ENCODE assay signal across 9 cellular contexts in genomic region chrX:136130931-136131843, GRCh38. TPM values are rescaled to one million over a fixed set of nuclear protein-coding genes. Genes with fewer than 3 reads are reported as not detected.
DNase-seq lines count a peak whose midpoint lies in the region; ATAC-seq lines count a peak whose summit lies in the region.
"Had no signal": no experiment of that assay in that cellular context is flagged by ENCODE, and none has a peak within 500 bp of the region (broad histone marks: within the 10 kb centered on the region; RNA-seq: fewer than 3 reads in every experiment).

No MANE protein-coding gene starts in this region.

- H3K27ac ChIP-seq in BLaER1 = no peak overlapping the region

- peaks cover 24% of the 10 kb centered on the region for H3K9me3 ChIP-seq in BLaER1

- H3K9me3 Mint-ChIP-seq in activated T-helper 17 cell treated with anti-CD3 and anti-CD28 coated beads, Interleukin-2, amount 50 U/mL, for 72 hours = no peaks in the 10 kb centered on the region
- no peaks in the 10 kb centered on the region for H3K9me3 Mint-ChIP-seq in T-cell

- DNase-seq in KBM-7 (peak; percentile 64), iris pigment epithelial cell (ENCODE audit: low read depth) (peak; percentile 90), NCI-H774 (lab: John Stamatoyannopoulos, UW) (no peak), ACHN (no peak), T-cell (no peak), mucosa of gallbladder (ENCODE audit: low spot score) (no peak)
- DNase-seq: NCI-H2171 treated with DMSO at 0.1 percent for 48 hours had no signal

- H3K4me1 ChIP-seq in BLaER1 = peaks cover 15% of the 10 kb centered on the region

- in situ Hi-C loops in KBM-7 (cut with MboI; ENCODE audit: low pct_unique_long_range_greater_than_20kb, low sequenced_read_pairs) (no loop called here), ACHN (cut with HindIII; ENCODE audit: low pct_ligation_motif_present, low pct_unique_long_range_greater_than_20kb, low sequenced_read_pairs) (no loop called here)

- H3K36me3 Mint-ChIP-seq in activated T-helper 17 cell treated with anti-CD3 and anti-CD28 coated beads, Interleukin-2, amount 50 U/mL, for 72 hours (ENCODE audit: low read depth) = no peaks in the 10 kb centered on the region
- no peaks in the 10 kb centered on the region for H3K36me3 Mint-ChIP-seq in T-cell

- H3K27ac Mint-ChIP-seq in activated T-helper 17 cell treated with anti-CD3 and anti-CD28 coated beads, Interleukin-2, amount 50 U/mL, for 72 hours = peak overlapping the region; percentile 81
- no peak overlapping the region for H3K27ac Mint-ChIP-seq in T-cell

- no peak overlapping the region for H3K4me3 ChIP-seq in BLaER1

- no peaks in the 10 kb centered on the region for H3K27me3 Mint-ChIP-seq in activated T-helper 17 cell treated with anti-CD3 and anti-CD28 coated beads, Interleukin-2, amount 50 U/mL, for 72 hours
- peaks cover 0 to 21% of the 10 kb centered on the region in 2 donors for H3K27me3 Mint-ChIP-seq in T-cell

- peaks cover 40% of the 10 kb centered on the region for H3K27me3 ChIP-seq in BLaER1

- H3K4me3 Mint-ChIP-seq in activated T-helper 17 cell treated with anti-CD3 and anti-CD28 coated beads, Interleukin-2, amount 50 U/mL, for 72 hours = peak overlapping the region; percentile 10
- no peak overlapping the region for H3K4me3 Mint-ChIP-seq in T-cell

- POLR2A ChIA-PET in T-cell (lab: Charles Lee) = interaction anchor here in 1 of 2 donors (0.6 kb wide), 1 partner anchor 165 kb away, joined by 3 read pairs; no protein-coding TSS in a partner anchor

- H3K36me3 ChIP-seq in BLaER1 = no peaks in the 10 kb centered on the region

- 0 out of 2 replicates have a peak overlapping the region, but pooled peaks have one; percentile 4 for H3K4me2 ChIP-seq in BLaER1

- peak; percentile 87 for ATAC-seq in activated T-helper 17 cell treated with anti-CD3 and anti-CD28 coated beads, Interleukin-2, amount 50 U/mL, for 72 hours (replicated peaks)
- no peak for ATAC-seq in T-cell (replicated peaks in 1 of 4)

- CTCF ChIA-PET in T-cell (lab: Charles Lee) = no interaction called here

- H3K4me1 Mint-ChIP-seq in activated T-helper 17 cell treated with anti-CD3 and anti-CD28 coated beads, Interleukin-2, amount 50 U/mL, for 72 hours = no peaks in the 10 kb centered on the region
- peaks cover 0 to 2% (median 0%) of the 10 kb centered on the region in 3 donors for H3K4me1 Mint-ChIP-seq in T-cell

- H3K9ac ChIP-seq in BLaER1 = no peak overlapping the region

- H4K20me1 ChIP-seq in BLaER1 = no peaks in the 10 kb centered on the region

RNA-seq across cellular contexts. Expression of gene FHL1, which starts 16.1 kb away (rescaled TPM):
- total RNA-seq in activated T-helper 17 cell treated with anti-CD3 and anti-CD28 coated beads, Interleukin-2, amount 50 U/mL, for 72 hours = 10 to 100 TPM; 19.0 to 27.5 TPM
- total RNA-seq in T-cell (10 to 100 TPM; 14.1 to 32.8 (median 26.0) TPM), mucosa of gallbladder (381 TPM)

Comparison
In these comparisons a context has a peak if more than half of its experiments do, and no peak if none do; other contexts are left out.
1. DNase-seq: peak in KBM-7 (single experiment) and iris pigment epithelial cell (single experiment); none in NCI-H774 (single experiment), ACHN (single experiment), T-cell (0 of 34) and mucosa of gallbladder (single experiment).
2. RNA of gene FHL1, which starts 16.1 kb away (total RNA-seq): 381 TPM in mucosa of gallbladder (single experiment); 19.0 to 27.5 TPM in activated T-helper 17 cell treated with anti-CD3 and anti-CD28 coated beads, Interleukin-2, amount 50 U/mL, for 72 hours and 14.1 to 32.8 TPM in T-cell; every median in the first group is over 10 times any median in the second.